8 cellular contexts compared by ENCODE assay signal in genomic region chr1:164637461-164638375, GRCh38.
DNase-seq lines count a peak whose midpoint lies in the region; ATAC-seq and TF ChIP-seq lines count a peak whose summit lies in the region.

No MANE protein-coding gene starts in this region.

- peaks cover 99% of the 10 kb centered on the region for H3K79me2 ChIP-seq in GM23338 (replicated peaks; ENCODE audit: insufficient read depth)

- no peaks in the 10 kb centered on the region for H3K9me2 ChIP-seq in GM23338 (ENCODE audit: insufficient read depth)

- H3K4me3 ChIP-seq in GM23338: no peak overlapping the region

- H3K27ac Mint-ChIP-seq in GM23338 (peak overlapping the region; percentile 83), endothelial cell (ENCODE audit: unreplicated experiment) (no peak overlapping the region)

- 0 out of 2 replicates have a peak, but pooled peaks cover 7% of the 10 kb centered on the region for H3F3A ChIP-seq in GM23338 (replicated peaks; ENCODE audit: low read depth)

- H3K4me1 Mint-ChIP-seq in GM23338: peaks cover 75% of the 10 kb centered on the region
- H3K4me1 Mint-ChIP-seq in endothelial cell (ENCODE audit: unreplicated experiment): peaks cover 4% of the 10 kb centered on the region

- in situ Hi-C loops in SK-MEL-5 (cut with HindIII; ENCODE audit: low pct_unique_long_range_greater_than_20kb, low sequenced_read_pairs): no loop called here

- H3K9me3 Mint-ChIP-seq in GM23338: no peaks in the 10 kb centered on the region
- H3K9me3 Mint-ChIP-seq in endothelial cell (ENCODE audit: unreplicated experiment): no peaks in the 10 kb centered on the region

- H2AFZ ChIP-seq in GM23338: no peak overlapping the region

- intact Hi-C loops in posterior cingulate gyrus (cut with DNase I): no loop called here

- peaks cover 33% of the 10 kb centered on the region for H3K36me3 Mint-ChIP-seq in GM23338 (ENCODE audit: low read depth)
- H3K36me3 Mint-ChIP-seq in endothelial cell (ENCODE audit: low read depth, unreplicated experiment): no peaks in the 10 kb centered on the region

- 0 out of 2 replicates have a peak overlapping the region, but pooled peaks have one; percentile 66 for H3K4me2 ChIP-seq in GM23338

- no peak overlapping the region for H3K4me3 Mint-ChIP-seq in GM23338
- no peak overlapping the region for H3K4me3 Mint-ChIP-seq in endothelial cell (ENCODE audit: unreplicated experiment)

- H3K36me3 ChIP-seq in GM23338 (ENCODE audit: insufficient read depth): peaks cover 4% of the 10 kb centered on the region; the same call in 1 of the 2 replicates

- H3K27me3 Mint-ChIP-seq in GM23338 (ENCODE audit: insufficient read depth, low read depth, poor library complexity) (peaks cover 6% of the 10 kb centered on the region), endothelial cell (ENCODE audit: unreplicated experiment) (peaks cover 1% of the 10 kb centered on the region)

- H4K20me1 ChIP-seq in GM23338 (replicated peaks; ENCODE audit: insufficient read depth): peaks cover 27% of the 10 kb centered on the region; the same call in 1 of the 2 replicates

- H3K27me3 ChIP-seq in GM23338 (ENCODE audit: insufficient read depth) (no peaks in the 10 kb centered on the region), foreskin keratinocyte (no peaks in the 10 kb centered on the region)

- H3K27ac ChIP-seq in GM23338 (ENCODE audit: low read depth): no peak overlapping the region
- no peak overlapping the region for H3K27ac ChIP-seq in foreskin keratinocyte

- ATAC-seq in GM23338 (no peak), foreskin keratinocyte (peak; percentile 96), HG03175 (IDR thresholded peaks at IDR 0.05; ENCODE audit: unreplicated experiment) (no peak)

- TF ChIP-seq CTCF in GM23338 (conservative IDR thresholded peaks at IDR 0.05; ENCODE audit: low read depth in 2 of 2) (no peak), foreskin keratinocyte (conservative IDR thresholded peaks at IDR 0.05) (no peak), endothelial cell (IDR thresholded peaks at IDR 0.05; ENCODE audit: unreplicated experiment) (no peak)

- H3K4me1 ChIP-seq in GM23338 (ENCODE audit: insufficient read depth) (peaks cover 64% of the 10 kb centered on the region), foreskin keratinocyte (peaks cover 4% of the 10 kb centered on the region)

- no peak for DNase-seq in GM23338 (ENCODE audit: low spot score)
- DNase-seq in SK-MEL-5 (ENCODE audit: low read depth, low spot score): peak; percentile 18
- peak in 1 of 2 donors; percentile 82 for DNase-seq in foreskin keratinocyte
- peak in 6 of 10 donors; percentile 39 to 86 (median 45) for DNase-seq in posterior cingulate gyrus
- DNase-seq in NCI-H2029 treated with DMSO at 0.1 percent for 48 hours (lab: John Stamatoyannopoulos, UW): no peak
- DNase-seq in endothelial cell (ENCODE audit: low spot score): no peak
- no peak for DNase-seq in MV-4-11 (lab: John Stamatoyannopoulos, UW)

TF ChIP-seq in GM23338, 12 proteins besides CTCF, POLR2A, EP300 and RAD21 (continues in another document):
- TF ChIP-seq ZNF114 (CRISPR knock-in tag; IDR thresholded peaks at IDR 0.05) (no peak), ZNF462 (CRISPR knock-in tag; IDR thresholded peaks at IDR 0.05) (no peak), JUNB (IDR thresholded peaks at IDR 0.05; ENCODE audit: unreplicated experiment) (no peak), EZH2 (IDR thresholded peaks at IDR 0.05; ENCODE audit: low read depth, unreplicated experiment) (no peak), POLR2AphosphoS5 (IDR thresholded peaks at IDR 0.05; ENCODE audit: low read depth) (no peak), ZNF331 (CRISPR knock-in tag; IDR thresholded peaks at IDR 0.05; ENCODE audit: low read depth) (no peak), EZH2phosphoT487 (IDR thresholded peaks at IDR 0.05; ENCODE audit: unreplicated experiment) (no peak)
- TF ChIP-seq, protein P1, sequence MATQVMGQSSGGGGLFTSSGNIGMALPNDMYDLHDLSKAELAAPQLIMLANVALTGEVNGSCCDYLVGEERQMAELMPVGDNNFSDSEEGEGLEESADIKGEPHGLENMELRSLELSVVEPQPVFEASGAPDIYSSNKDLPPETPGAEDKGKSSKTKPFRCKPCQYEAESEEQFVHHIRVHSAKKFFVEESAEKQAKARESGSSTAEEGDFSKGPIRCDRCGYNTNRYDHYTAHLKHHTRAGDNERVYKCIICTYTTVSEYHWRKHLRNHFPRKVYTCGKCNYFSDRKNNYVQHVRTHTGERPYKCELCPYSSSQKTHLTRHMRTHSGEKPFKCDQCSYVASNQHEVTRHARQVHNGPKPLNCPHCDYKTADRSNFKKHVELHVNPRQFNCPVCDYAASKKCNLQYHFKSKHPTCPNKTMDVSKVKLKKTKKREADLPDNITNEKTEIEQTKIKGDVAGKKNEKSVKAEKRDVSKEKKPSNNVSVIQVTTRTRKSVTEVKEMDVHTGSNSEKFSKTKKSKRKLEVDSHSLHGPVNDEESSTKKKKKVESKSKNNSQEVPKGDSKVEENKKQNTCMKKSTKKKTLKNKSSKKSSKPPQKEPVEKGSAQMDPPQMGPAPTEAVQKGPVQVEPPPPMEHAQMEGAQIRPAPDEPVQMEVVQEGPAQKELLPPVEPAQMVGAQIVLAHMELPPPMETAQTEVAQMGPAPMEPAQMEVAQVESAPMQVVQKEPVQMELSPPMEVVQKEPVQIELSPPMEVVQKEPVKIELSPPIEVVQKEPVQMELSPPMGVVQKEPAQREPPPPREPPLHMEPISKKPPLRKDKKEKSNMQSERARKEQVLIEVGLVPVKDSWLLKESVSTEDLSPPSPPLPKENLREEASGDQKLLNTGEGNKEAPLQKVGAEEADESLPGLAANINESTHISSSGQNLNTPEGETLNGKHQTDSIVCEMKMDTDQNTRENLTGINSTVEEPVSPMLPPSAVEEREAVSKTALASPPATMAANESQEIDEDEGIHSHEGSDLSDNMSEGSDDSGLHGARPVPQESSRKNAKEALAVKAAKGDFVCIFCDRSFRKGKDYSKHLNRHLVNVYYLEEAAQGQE (IDR thresholded peaks at IDR 0.05; ENCODE audit: unreplicated experiment): no peak

Comparison
In these comparisons a context has a peak if more than half of its experiments do, and no peak if none do; other contexts are left out.
1. DNase-seq: peak in SK-MEL-5 (single experiment) and posterior cingulate gyrus (6 of 10); none in GM23338 (single experiment), NCI-H2029 treated with DMSO at 0.1 percent for 48 hours (single experiment), endothelial cell (single experiment) and MV-4-11 (single experiment).